ENCODE assay signal across 1 cellular context in the genomic region with DNA sequence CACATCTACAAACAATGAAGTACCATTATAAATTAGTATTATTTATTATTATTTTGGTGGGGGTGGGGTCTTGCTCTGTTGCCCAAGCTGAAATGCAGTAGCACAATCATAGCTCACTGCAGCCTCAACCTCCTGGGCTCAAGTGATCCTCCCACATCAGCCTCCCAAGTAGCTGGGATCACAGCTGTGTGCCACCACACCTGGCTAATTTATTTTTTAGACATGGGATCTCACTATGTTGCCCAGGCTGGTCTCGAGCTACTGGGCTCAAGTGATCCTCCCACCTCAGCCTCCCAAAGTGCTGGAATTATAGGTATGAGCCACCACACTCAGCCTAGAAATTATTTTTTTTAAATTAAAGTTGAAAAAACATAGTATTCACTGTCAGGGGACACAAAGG. TPM values are rescaled to one million over a fixed set of nuclear protein-coding genes. Genes with fewer than 3 reads are reported as not detected.
"Had no signal": no experiment of that assay in that cellular context is flagged by ENCODE, and none has a peak within 500 bp of the region (broad histone marks: within the 10 kb centered on the region; RNA-seq: fewer than 3 reads in every experiment).

No MANE protein-coding gene starts in this region.

RNA-seq across cellular contexts. Expression of a gene that starts 15.0 kb away (rescaled TPM):
- total RNA-seq: OCI-LY7 had no signal
